ENCODE assay signal across 19 cellular contexts in genomic region chr14:100754020-100754419, GRCh38. TPM values are rescaled to one million over a fixed set of nuclear protein-coding genes. Genes with fewer than 3 reads are reported as not detected.
DNase-seq lines count a peak whose midpoint lies in the region; ATAC-seq and TF ChIP-seq lines count a peak whose summit lies in the region.
"Had no signal": no experiment of that assay in that cellular context is flagged by ENCODE, and none has a peak within 500 bp of the region (broad histone marks: within the 10 kb centered on the region; RNA-seq: fewer than 3 reads in every experiment).

No MANE protein-coding gene starts in this region.

- POLR2A ChIA-PET in activated CD4-positive, alpha-beta memory T cell treated with anti-CD3 and anti-CD28 coated beads, Interleukin-2, amount 10 ng/mL, durations not matched to agents 7 days and 5 days (lab: Charles Lee), result no interaction called here

- no peak overlapping the region for H3K4me3 Mint-ChIP-seq in activated CD4-positive, alpha-beta memory T cell treated with anti-CD3 and anti-CD28 coated beads, Interleukin-2, amount 10 ng/mL, durations not matched to agents 7 days and 5 days
- H3K4me3 Mint-ChIP-seq: CD14-positive monocyte; CD4-positive, alpha-beta memory T cell had no signal

- no peak overlapping the region for H3K4me3 ChIP-seq in upper lobe of right lung
- H3K4me3 ChIP-seq: BLaER1, GM12878, GM23248, HAP-1 had no signal

- H3K9me3 ChIP-seq in upper lobe of right lung, result no peaks in the 10 kb centered on the region
- H3K9me3 ChIP-seq: BLaER1, HAP-1 had no signal

- H3K27me3 Mint-ChIP-seq in activated CD4-positive, alpha-beta memory T cell treated with anti-CD3 and anti-CD28 coated beads, Interleukin-2, amount 10 ng/mL, durations not matched to agents 7 days and 5 days, result peaks cover 13% of the 10 kb centered on the region

- H3K27ac Mint-ChIP-seq in activated CD4-positive, alpha-beta memory T cell treated with anti-CD3 and anti-CD28 coated beads, Interleukin-2, amount 10 ng/mL, durations not matched to agents 7 days and 5 days, result no peak overlapping the region
- H3K27ac Mint-ChIP-seq: CD14-positive monocyte; CD4-positive, alpha-beta memory T cell had no signal

- intact Hi-C loops in upper lobe of right lung (cut with DNase I), result no loop called here

- no peaks in the 10 kb centered on the region for H3K27me3 ChIP-seq in upper lobe of right lung
- H3K27me3 ChIP-seq: BLaER1 had no signal

- no peaks in the 10 kb centered on the region for H3K36me3 Mint-ChIP-seq in activated CD4-positive, alpha-beta memory T cell treated with anti-CD3 and anti-CD28 coated beads, Interleukin-2, amount 10 ng/mL, durations not matched to agents 7 days and 5 days (ENCODE audit: low read depth)
- H3K36me3 Mint-ChIP-seq: CD14-positive monocyte; CD4-positive, alpha-beta memory T cell had no signal

- no peak overlapping the region for H3K27ac ChIP-seq in upper lobe of right lung
- H3K27ac ChIP-seq: BLaER1, GM23248 had no signal

- no peaks in the 10 kb centered on the region for H3K9me3 Mint-ChIP-seq in activated CD4-positive, alpha-beta memory T cell treated with anti-CD3 and anti-CD28 coated beads, Interleukin-2, amount 10 ng/mL, durations not matched to agents 7 days and 5 days
- H3K9me3 Mint-ChIP-seq: CD4-positive, alpha-beta memory T cell had no signal

- ATAC-seq in upper lobe of right lung, result no peak
- ATAC-seq: GM12878 had no signal

- TF ChIP-seq CTCF in upper lobe of right lung (IDR thresholded peaks at IDR 0.05) (no peak), GM10266 (IDR thresholded peaks at IDR 0.05; ENCODE audit: control insufficient read depth, insufficient read depth, low read depth, missing control alignments) (no peak)

- peak; percentile 1 for DNase-seq in activated effector memory CD4-positive, alpha-beta T cell treated with anti-CD3 and anti-CD28 coated beads, Interleukin-2, amount 50 U/mL, for 16 hours
- DNase-seq in activated effector memory CD4-positive, alpha-beta T cell treated with Interleukin-2 at 50 U/mL for 16 hours, result no peak
- peak; percentile 24 for DNase-seq in ecto neural progenitor cell (ENCODE audit: low spot score)
- DNase-seq in mesenteric fat pad (ENCODE audit: low spot score), result peak; percentile 20
- DNase-seq in upper lobe of right lung, result peak; percentile 18
- DNase-seq in activated CD4-positive, alpha-beta memory T cell treated with anti-CD3 and anti-CD28 coated beads, Interleukin-2, amount 10 ng/mL, durations not matched to agents 7 days and 5 days, result no peak
- DNase-seq in GM10266 (ENCODE audit: extremely low spot score), result no peak
- no peak for DNase-seq in nucleus accumbens (lab: John Stamatoyannopoulos, UW)
- DNase-seq: 8988T; CD4-positive, alpha-beta memory T cell; DMS79 treated with DMSO at 0.1 percent for 48 hours; GF-D8; GM23248 had no signal

- CTCF ChIA-PET in activated CD4-positive, alpha-beta memory T cell treated with anti-CD3 and anti-CD28 coated beads, Interleukin-2, amount 10 ng/mL, durations not matched to agents 7 days and 5 days (lab: Charles Lee), result interaction anchor here (0.7 kb wide), 1 partner anchor 435 kb away, joined by 3 read pairs; no protein-coding TSS in a partner anchor

- H3K36me3 ChIP-seq in upper lobe of right lung, result no peaks in the 10 kb centered on the region
- H3K36me3 ChIP-seq: BLaER1, HAP-1 had no signal

- no peaks in the 10 kb centered on the region for H3K4me1 Mint-ChIP-seq in activated CD4-positive, alpha-beta memory T cell treated with anti-CD3 and anti-CD28 coated beads, Interleukin-2, amount 10 ng/mL, durations not matched to agents 7 days and 5 days
- H3K4me1 Mint-ChIP-seq: CD14-positive monocyte; CD4-positive, alpha-beta memory T cell had no signal

- H3K4me1 ChIP-seq in upper lobe of right lung, result no peaks in the 10 kb centered on the region
- H3K4me1 ChIP-seq: BLaER1, HAP-1 had no signal

RNA-seq across cellular contexts. Expression of gene DLK1, which starts 27.3 kb away (rescaled TPM):
- total RNA-seq in mesenteric fat pad (not detected), upper lobe of right lung (not detected)
- not detected for total RNA-seq in activated CD4-positive, alpha-beta memory T cell treated with anti-CD3 and anti-CD28 coated beads, Interleukin-2, amount 10 ng/mL, durations not matched to agents 7 days and 5 days
- total RNA-seq: A673; CD4-positive, alpha-beta memory T cell; GM23248; H4 had no signal

Comparison
In these comparisons a context has a peak if more than half of its experiments do, and no peak if none do; other contexts are left out.
1. DNase-seq: peak in activated effector memory CD4-positive, alpha-beta T cell treated with anti-CD3 and anti-CD28 coated beads, Interleukin-2, amount 50 U/mL, for 16 hours (single experiment), ecto neural progenitor cell (single experiment), mesenteric fat pad (single experiment) and upper lobe of right lung (single experiment); none in activated effector memory CD4-positive, alpha-beta T cell treated with Interleukin-2 at 50 U/mL for 16 hours (single experiment), activated CD4-positive, alpha-beta memory T cell treated with anti-CD3 and anti-CD28 coated beads, Interleukin-2, amount 10 ng/mL, durations not matched to agents 7 days and 5 days (single experiment), GM10266 (single experiment) and nucleus accumbens (0 of 56).